In the genomic region with DNA sequence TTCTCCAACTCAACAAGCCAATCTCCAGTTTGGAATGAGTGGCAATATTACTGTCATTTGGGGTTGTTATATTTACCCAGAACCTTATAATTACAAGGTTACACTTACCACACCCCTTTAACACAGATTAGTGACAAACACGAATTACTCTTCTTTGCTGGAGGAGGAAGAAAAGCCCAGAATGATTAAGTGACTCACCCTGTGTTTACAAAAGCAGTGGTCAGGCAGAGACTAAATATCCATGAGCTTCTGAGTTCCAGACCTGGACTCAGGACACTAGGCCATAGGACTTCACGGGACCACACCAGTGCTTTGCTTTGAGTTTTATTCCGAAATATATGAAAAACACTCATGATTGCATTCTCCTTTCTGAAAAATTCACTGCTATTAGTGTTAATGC, we compare ENCODE assay signal across 13 cellular contexts.
DNase-seq lines count a peak whose midpoint lies in the region; ATAC-seq and TF ChIP-seq lines count a peak whose summit lies in the region.
"Had no signal": no experiment of that assay in that cellular context is flagged by ENCODE, and none has a peak within 500 bp of the region (broad histone marks: within the 10 kb centered on the region; RNA-seq: fewer than 3 reads in every experiment).

No MANE protein-coding gene starts in this region.

- no peaks in the 10 kb centered on the region for H3K36me3 ChIP-seq in GM23248 (ENCODE audit: low read depth)
- H3K36me3 ChIP-seq: lower lobe of right lung had no signal

- no peaks in the 10 kb centered on the region for H3F3A ChIP-seq in GM23248 (ENCODE audit: insufficient read depth)

- no peak overlapping the region for H3K27ac ChIP-seq in GM23248
- H3K27ac ChIP-seq: lower lobe of right lung had no signal

- DNase-seq in A172 (ENCODE audit: low spot score) (peak; percentile 70), GM23248 (peak; percentile 46), SW480 (ENCODE audit: low spot score) (peak; percentile 6), foreskin fibroblast (peak; percentile 33 to 67), SHP77 treated with DMSO at 0.1 percent for 48 hours (lab: John Stamatoyannopoulos, UW) (no peak), DMS 273 (lab: John Stamatoyannopoulos, UW; ENCODE audit: unreplicated experiment) (no peak), omental fat pad (ENCODE audit: low spot score) (no peak)
- DNase-seq in activated T-cell treated with anti-CD3 and anti-CD28 coated beads, Interleukin-2, amount 50 U/mL, for 48 hours: no peak
- DNase-seq: activated naive CD4-positive, alpha-beta T cell treated with anti-CD3 and anti-CD28 coated beads, Interleukin-2, amount 10 ng/mL, durations not matched to agents 7 days and 5 days; GF-D8; lower lobe of right lung; nucleus accumbens; stimulated activated CD8-positive, alpha-beta memory T cell treated with anti-CD3 and anti-CD28 coated beads, Interleukin-4, amount 100 ng/mL, for 48 hours had no signal

- peaks cover 9% of the 10 kb centered on the region; the same call in 1 of the 2 replicates for H3K27me3 ChIP-seq in GM23248 (replicated peaks; ENCODE audit: insufficient read depth)

- in situ Hi-C loops in GM23248 (cut with MboI): no loop called here

- no peak for TF ChIP-seq CTCF in foreskin fibroblast (IDR thresholded peaks at IDR 0.05; ENCODE audit: low read depth, low read length)
- no peak for TF ChIP-seq CTCF in omental fat pad (IDR thresholded peaks at IDR 0.05)

- no peak overlapping the region for H3K9ac ChIP-seq in GM23248

- ATAC-seq in omental fat pad (ENCODE audit: low FRiP score): no peak
- ATAC-seq: lower lobe of right lung had no signal

- no peak overlapping the region for H2AFZ ChIP-seq in GM23248

- no peaks in the 10 kb centered on the region for H4K20me1 ChIP-seq in GM23248 (ENCODE audit: insufficient read depth)

- H3K79me2 ChIP-seq in GM23248 (ENCODE audit: insufficient read depth): no peaks in the 10 kb centered on the region

- WGBS in GM23248 (ENCODE audit: low coverage in 1 of 2, low lambda C conversion rate in 2 of 2, missing lambda C conversion rate in 2 of 2), 2 experiments: 38 to 47% methylated on average over 3 of the region's 3 CpGs

- H3K4me2 ChIP-seq in GM23248 (ENCODE audit: unreplicated experiment): no peak overlapping the region

- H3K9me2 ChIP-seq in GM23248 (ENCODE audit: insufficient read depth): no peaks in the 10 kb centered on the region

- no peaks in the 10 kb centered on the region for H3K4me1 ChIP-seq in GM23248 (ENCODE audit: insufficient read depth)
- H3K4me1 ChIP-seq: lower lobe of right lung had no signal

- H3K9me3 ChIP-seq in GM23248 (ENCODE audit: low read depth): no peaks in the 10 kb centered on the region

- H3K4me3 ChIP-seq in GM23248: no peak overlapping the region
- H3K4me3 ChIP-seq in foreskin fibroblast (ENCODE audit: low read depth in 1 of 2, low read length in 2 of 2): no peak overlapping the region
- H3K4me3 ChIP-seq: lower lobe of right lung had no signal

Comparison
In these comparisons a context has a peak if more than half of its experiments do, and no peak if none do; other contexts are left out.
1. DNase-seq: peak in A172 (single experiment), GM23248 (single experiment), SW480 (single experiment) and foreskin fibroblast (2 of 2); none in SHP77 treated with DMSO at 0.1 percent for 48 hours (single experiment), DMS 273 (single experiment), omental fat pad (single experiment) and activated T-cell treated with anti-CD3 and anti-CD28 coated beads, Interleukin-2, amount 50 U/mL, for 48 hours (0 of 2).